In the genomic region with DNA sequence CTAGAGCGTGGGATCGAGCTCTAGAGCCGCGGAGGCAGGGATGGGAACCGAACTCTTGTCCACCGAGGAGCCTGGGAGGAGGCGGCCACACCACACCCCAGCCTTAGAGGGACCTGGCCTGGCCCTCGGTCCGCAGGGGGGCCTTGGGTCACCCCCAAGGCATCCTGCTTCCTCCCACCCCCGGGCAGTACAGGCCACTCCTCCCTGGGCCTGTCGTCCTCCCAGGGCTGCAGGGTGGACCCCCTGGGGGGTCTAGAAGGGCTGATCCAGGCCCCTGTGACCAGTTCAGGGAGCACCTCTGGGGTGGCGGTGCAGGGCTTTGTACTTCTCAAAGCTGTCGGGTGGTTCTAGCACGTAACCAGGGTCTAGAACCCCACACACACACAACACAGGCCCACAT, we compare ENCODE assay signal across 1 cellular context.
A peak's percentile ranks its signal among the peaks of the same experiment; 100 is the strongest.
TF ChIP-seq lines count a peak whose summit lies in the region.

No MANE protein-coding gene starts in this region.

TF ChIP-seq in HEK293, 187 proteins besides CTCF, POLR2A, EP300 and RAD21 (continued from another document):
- TF ChIP-seq ZNF138 (tag by site-specific recombination; IDR thresholded peaks at IDR 0.05; ENCODE audit: borderline replicate concordance) (no peak), GLIS1 (tag by site-specific recombination; IDR thresholded peaks at IDR 0.05) (peak; percentile 56), ZNF202 (tag by site-specific recombination; IDR thresholded peaks at IDR 0.05; ENCODE audit: borderline replicate concordance) (no peak), ZNF830 (tag by site-specific recombination; IDR thresholded peaks at IDR 0.05; ENCODE audit: low read depth) (no peak), ZNF24 (tag by site-specific recombination; IDR thresholded peaks at IDR 0.05) (no peak), ZNF274 (IDR thresholded peaks at IDR 0.05; ENCODE audit: low read length) (no peak), ZNF274 (tag by site-specific recombination; IDR thresholded peaks at IDR 0.05; ENCODE audit: borderline replicate concordance) (no peak), KLF1 (tag by site-specific recombination; IDR thresholded peaks at IDR 0.05) (no peak), ZNF791 (tag by site-specific recombination; IDR thresholded peaks at IDR 0.05) (no peak), ZNF623 (tag by site-specific recombination; IDR thresholded peaks at IDR 0.05) (no peak), ZBTB8A (tag by site-specific recombination; IDR thresholded peaks at IDR 0.05) (0 out of 2 replicates have a peak, but pooled peaks have one; percentile 17), ZNF560 (tag by site-specific recombination; IDR thresholded peaks at IDR 0.05; ENCODE audit: borderline replicate concordance) (no peak), HOXA7 (CRISPR knock-in tag; IDR thresholded peaks at IDR 0.05; ENCODE audit: borderline replicate concordance) (no peak), AEBP2 (tag by site-specific recombination; IDR thresholded peaks at IDR 0.05; ENCODE audit: borderline replicate concordance) (no peak)
- TF ChIP-seq, protein P1, sequence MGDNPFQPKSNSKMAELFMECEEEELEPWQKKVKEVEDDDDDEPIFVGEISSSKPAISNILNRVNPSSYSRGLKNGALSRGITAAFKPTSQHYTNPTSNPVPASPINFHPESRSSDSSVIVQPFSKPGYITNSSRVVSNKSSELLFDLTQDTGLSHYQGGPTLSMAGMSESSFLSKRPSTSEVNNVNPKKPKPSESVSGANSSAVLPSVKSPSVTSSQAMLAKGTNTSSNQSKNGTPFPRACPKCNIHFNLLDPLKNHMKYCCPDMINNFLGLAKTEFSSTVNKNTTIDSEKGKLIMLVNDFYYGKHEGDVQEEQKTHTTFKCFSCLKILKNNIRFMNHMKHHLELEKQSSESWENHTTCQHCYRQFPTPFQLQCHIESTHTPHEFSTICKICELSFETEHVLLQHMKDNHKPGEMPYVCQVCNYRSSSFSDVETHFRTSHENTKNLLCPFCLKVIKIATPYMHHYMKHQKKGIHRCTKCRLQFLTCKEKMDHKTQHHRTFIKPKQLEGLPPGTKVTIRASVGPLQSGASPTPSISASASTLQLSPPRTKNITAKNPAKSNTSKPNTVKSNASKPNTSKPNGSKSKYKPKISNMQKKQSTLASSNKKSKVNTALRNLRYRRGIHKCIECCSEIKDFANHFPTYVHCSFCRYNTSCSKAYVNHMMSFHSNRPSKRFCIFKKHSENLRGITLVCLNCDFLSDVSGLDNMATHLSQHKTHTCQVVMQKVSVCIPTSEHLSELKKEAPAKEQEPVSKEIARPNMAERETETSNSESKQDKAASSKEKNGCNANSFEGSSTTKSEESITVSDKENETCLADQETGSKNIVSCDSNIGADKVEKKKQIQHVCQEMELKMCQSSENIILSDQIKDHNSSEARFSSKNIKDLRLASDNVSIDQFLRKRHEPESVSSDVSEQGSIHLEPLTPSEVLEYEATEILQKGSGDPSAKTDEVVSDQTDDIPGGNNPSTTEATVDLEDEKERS (tag by site-specific recombination; IDR thresholded peaks at IDR 0.05), result no peak
